21 cellular contexts compared by ENCODE assay signal in genomic region chr15:32715276-32715675, GRCh38. TPM values are rescaled to one million over a fixed set of nuclear protein-coding genes. Genes with fewer than 3 reads are reported as not detected.
DNase-seq lines count a peak whose midpoint lies in the region; ATAC-seq and TF ChIP-seq lines count a peak whose summit lies in the region.
"Had no signal": no experiment of that assay in that cellular context is flagged by ENCODE, and none has a peak within 500 bp of the region (broad histone marks: within the 10 kb centered on the region; RNA-seq: fewer than 3 reads in every experiment).

No MANE protein-coding gene starts in this region.

- peaks cover 2% of the 10 kb centered on the region for H3K4me1 ChIP-seq in fibroblast of lung (ENCODE audit: control insufficient read depth, extremely low read depth, insufficient read depth, low read length)

- no peak overlapping the region for H3K27ac ChIP-seq in fibroblast of lung (ENCODE audit: insufficient read depth, low read length)
- H3K27ac ChIP-seq: esophagus muscularis mucosa, HL-60 had no signal

- peaks cover 24% of the 10 kb centered on the region for H3K79me2 ChIP-seq in fibroblast of lung (ENCODE audit: control insufficient read depth, insufficient read depth, low read length)

- no peaks in the 10 kb centered on the region for H4K20me1 ChIP-seq in fibroblast of lung (ENCODE audit: control insufficient read depth, extremely low read depth, insufficient read depth, low read length)

- H3K9me3 ChIP-seq in fibroblast of lung (ENCODE audit: control insufficient read depth, insufficient read depth, low read depth, low read length), result no peaks in the 10 kb centered on the region
- H3K9me3 ChIP-seq: esophagus muscularis mucosa had no signal

- TF ChIP-seq CTCF in fibroblast of lung (conservative IDR thresholded peaks at IDR 0.05 in 1 of 2, IDR thresholded peaks at IDR 0.05 in 1 of 2; ENCODE audit: low read depth in 1 of 2, low read length in 2 of 2), result no peak

- no peak overlapping the region for H3K4me2 ChIP-seq in fibroblast of lung (ENCODE audit: extremely low read depth, insufficient read depth, low read length)

- no peak overlapping the region for H3K9ac ChIP-seq in fibroblast of lung (ENCODE audit: insufficient read depth, low read length)

- no peak overlapping the region for H2AFZ ChIP-seq in fibroblast of lung (ENCODE audit: low read length)

- peaks cover 2% of the 10 kb centered on the region for H3K36me3 ChIP-seq in fibroblast of lung (ENCODE audit: control insufficient read depth, insufficient read depth, low read length)
- H3K36me3 ChIP-seq: esophagus muscularis mucosa had no signal

- in situ Hi-C loops in ACHN (cut with HindIII; ENCODE audit: low pct_ligation_motif_present, low pct_unique_long_range_greater_than_20kb, low sequenced_read_pairs), result no loop called here

- H3K4me3 ChIP-seq in fibroblast of lung (replicated peaks in 1 of 4; ENCODE audit: control extremely low read depth in 1 of 4, insufficient read depth in 1 of 4, low read depth in 3 of 4, low read length in 4 of 4), result no peak overlapping the region
- H3K4me3 ChIP-seq: esophagus muscularis mucosa, lung had no signal

- ATAC-seq in GM18907 (IDR thresholded peaks at IDR 0.05; ENCODE audit: unreplicated experiment) (peak; percentile 56), HG03354 (IDR thresholded peaks at IDR 0.05; ENCODE audit: poor library complexity, severe bottlenecking, unreplicated experiment) (peak; percentile 76)
- ATAC-seq: right cardiac atrium had no signal

- DNase-seq in ACHN (peak; percentile 9), fibroblast of lung (ENCODE audit: low read depth in 2 of 2) (peak; percentile 27 to 85), Ammon's horn (ENCODE audit: low spot score) (no peak), RKO (ENCODE audit: low spot score) (no peak), NCI-H128 (lab: John Stamatoyannopoulos, UW; ENCODE audit: unreplicated experiment) (no peak)
- no peak for DNase-seq in activated naive CD4-positive, alpha-beta T cell treated with anti-CD3 and anti-CD28 coated beads, Interleukin-2, amount 50 U/mL, for 16 hours
- DNase-seq: activated CD4-positive, alpha-beta T cell treated with anti-CD3 and anti-CD28 coated beads, Interleukin-2, amount 10 ng/mL, durations not matched to agents 7 days and 5 days; activated T-cell treated with anti-CD3 and anti-CD28 coated beads, Interleukin-2, amount 50 U/mL, for 4 hours; amniotic stem cell; COR-L47; cortex of kidney; NCI-H187 treated with DMSO at 0.1 percent for 48 hours; NCI-H774; nephron progenitor cell; right cardiac atrium; Right ventricle myocardium superior had no signal

- peaks cover 20% of the 10 kb centered on the region for H3K27me3 ChIP-seq in fibroblast of lung (ENCODE audit: control insufficient read depth, insufficient read depth, low read length)

RNA-seq across cellular contexts. Expression of gene GREM1, which starts 2.5 kb away (rescaled TPM):
- 113 and 364 TPM in 2 replicates for total RNA-seq in fibroblast of lung
- 489 and 1,863 TPM in 2 replicates for polyA plus RNA-seq in fibroblast of lung
- polyA plus RNA-seq in fibroblast of lung (2012), result 296 and 1,126 TPM in 2 replicates
- 518 and 1,500 TPM in 2 replicates for polyA minus RNA-seq in fibroblast of lung (ENCODE audit: low replicate concordance)
- total RNA-seq: activated CD4-positive, alpha-beta T cell treated with anti-CD3 and anti-CD28 coated beads, Interleukin-2, amount 10 ng/mL, durations not matched to agents 7 days and 5 days; Right ventricle myocardium superior had no signal

Comparison
In these comparisons a context has a peak if more than half of its experiments do, and no peak if none do; other contexts are left out.
1. DNase-seq: peak in ACHN (single experiment) and fibroblast of lung (2 of 2); none in Ammon's horn (single experiment), activated naive CD4-positive, alpha-beta T cell treated with anti-CD3 and anti-CD28 coated beads, Interleukin-2, amount 50 U/mL, for 16 hours (single experiment), RKO (single experiment) and NCI-H128 (single experiment).